1 cellular context compared by ENCODE assay signal in genomic region chr7:71480814-71481213, GRCh38.
TF ChIP-seq lines count a peak whose summit lies in the region.

No MANE protein-coding gene starts in this region.

TF ChIP-seq in GM23338, 12 proteins besides CTCF, POLR2A, EP300 and RAD21 (continued from another document):
- TF ChIP-seq REST (IDR thresholded peaks at IDR 0.05; ENCODE audit: unreplicated experiment) (no peak), EZH2 (IDR thresholded peaks at IDR 0.05; ENCODE audit: low read depth, unreplicated experiment) (no peak), ZNF114 (CRISPR knock-in tag; IDR thresholded peaks at IDR 0.05) (no peak), NANOG (IDR thresholded peaks at IDR 0.05; ENCODE audit: borderline replicate concordance) (no peak), EZH2phosphoT487 (IDR thresholded peaks at IDR 0.05; ENCODE audit: unreplicated experiment) (no peak), POLR2AphosphoS5 (IDR thresholded peaks at IDR 0.05; ENCODE audit: low read depth) (no peak), CREB1 (CRISPR knock-in tag; IDR thresholded peaks at IDR 0.05; ENCODE audit: low read depth) (no peak), ETS1 (IDR thresholded peaks at IDR 0.05) (no peak), ZNF331 (CRISPR knock-in tag; IDR thresholded peaks at IDR 0.05; ENCODE audit: low read depth) (no peak), STAT1 (IDR thresholded peaks at IDR 0.05; ENCODE audit: unreplicated experiment) (no peak)
